In the genomic region with DNA sequence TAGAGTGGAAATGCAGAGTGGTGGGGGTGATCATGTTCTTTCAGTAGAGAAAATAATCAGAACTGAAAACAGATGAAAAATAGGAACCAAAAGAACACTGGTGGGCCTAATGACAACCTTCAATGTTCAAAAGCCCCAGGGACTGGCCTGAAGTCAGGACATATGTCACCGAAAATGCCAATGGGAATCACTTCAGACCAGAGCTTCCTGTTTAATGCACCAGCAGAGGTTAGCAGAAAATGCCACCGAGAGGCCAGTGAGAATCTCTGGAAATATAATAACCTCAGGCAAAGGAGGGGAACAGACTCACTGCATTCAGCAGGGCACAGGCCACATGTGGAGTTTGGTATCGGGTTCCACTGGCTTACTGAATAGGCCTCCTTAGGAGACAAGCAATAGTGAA, we compare ENCODE assay signal across 8 cellular contexts. TPM values are rescaled to one million over a fixed set of nuclear protein-coding genes. Genes with fewer than 3 reads are reported as not detected.
DNase-seq lines count a peak whose midpoint lies in the region; ATAC-seq and TF ChIP-seq lines count a peak whose summit lies in the region.

No MANE protein-coding gene starts in this region.

- H3K9me2 ChIP-seq in hepatocyte (replicated peaks; ENCODE audit: insufficient read depth): no peaks in the 10 kb centered on the region

- TF ChIP-seq POLR2A in Peyer's patch (IDR thresholded peaks at IDR 0.05): no peak

- intact Hi-C loops in heart right ventricle (cut with DNase I): no loop called here

- TF ChIP-seq CTCF in GM13977 (IDR thresholded peaks at IDR 0.05; ENCODE audit: extremely low read depth, insufficient read depth, missing control alignments): no peak
- TF ChIP-seq CTCF in hepatocyte (IDR thresholded peaks at IDR 0.05; ENCODE audit: poor library complexity): no peak
- TF ChIP-seq CTCF in Peyer's patch (IDR thresholded peaks at IDR 0.05): no peak
- no peak for TF ChIP-seq CTCF in heart right ventricle (IDR thresholded peaks at IDR 0.05)

- H3K27me3 ChIP-seq in hepatocyte (no peaks in the 10 kb centered on the region), Peyer's patch (no peaks in the 10 kb centered on the region), heart right ventricle (no peaks in the 10 kb centered on the region)

- H2AFZ ChIP-seq in hepatocyte: no peak overlapping the region

- 70% methylated on average over 3 of the region's 3 CpGs for WGBS in hepatocyte (ENCODE audit: low lambda C conversion rate, missing lambda C conversion rate)
- WGBS in heart right ventricle, 2 donors: 82 to 88% methylated on average over 3 of the region's 3 CpGs

- H3K9me3 ChIP-seq in hepatocyte (ENCODE audit: low read depth): no peaks in the 10 kb centered on the region
- H3K9me3 ChIP-seq in Peyer's patch: no peaks in the 10 kb centered on the region
- no peaks in the 10 kb centered on the region for H3K9me3 ChIP-seq in heart right ventricle

- no peaks in the 10 kb centered on the region for H3K36me3 ChIP-seq in hepatocyte (replicated peaks; ENCODE audit: insufficient read depth, low read depth)
- H3K36me3 ChIP-seq in Peyer's patch: peaks cover 0 to 9% (median 0%) of the 10 kb centered on the region in 3 donors
- peaks cover 0 to 23% (median 0%) of the 10 kb centered on the region in 9 donors for H3K36me3 ChIP-seq in heart right ventricle

- no peak overlapping the region for H3K27ac ChIP-seq in hepatocyte
- H3K27ac ChIP-seq in Peyer's patch: no peak overlapping the region
- H3K27ac ChIP-seq in heart right ventricle: no peak overlapping the region

- H3K4me2 ChIP-seq in hepatocyte: no peak overlapping the region

- in situ Hi-C loops in GM13977 (cut with MboI; ENCODE audit: low pct_unique_long_range_greater_than_20kb, low sequenced_read_pairs, unreplicated experiment): loop anchor here (10.0 to 25.0 kb wide), 2 partner anchors 88 to 226 kb away; no protein-coding TSS in a partner anchor

- H4K20me1 ChIP-seq in hepatocyte (ENCODE audit: insufficient read depth, poor library complexity, severe bottlenecking): no peaks in the 10 kb centered on the region

- no peak overlapping the region for H3K4me3 ChIP-seq in hepatocyte
- no peak overlapping the region for H3K4me3 ChIP-seq in Peyer's patch
- no peak overlapping the region for H3K4me3 ChIP-seq in heart right ventricle

- peak; percentile 62 for ATAC-seq in GM21723 (IDR thresholded peaks at IDR 0.05; ENCODE audit: unreplicated experiment)
- ATAC-seq in HG03571 (IDR thresholded peaks at IDR 0.05; ENCODE audit: unreplicated experiment): peak; percentile 66
- no peak for ATAC-seq in GM18517 (IDR thresholded peaks at IDR 0.05; ENCODE audit: unreplicated experiment)
- no peak for ATAC-seq in heart right ventricle

- peak; percentile 45 for DNase-seq in GM13977 (ENCODE audit: low spot score)
- DNase-seq in germinal center (ENCODE audit: low spot score): peak; percentile 1
- no peak for DNase-seq in hepatocyte (ENCODE audit: low spot score)
- no peak for DNase-seq in Peyer's patch
- DNase-seq in heart right ventricle: no peak

- no peaks in the 10 kb centered on the region for H3K4me1 ChIP-seq in hepatocyte (ENCODE audit: insufficient read depth)
- peaks cover 0 to 17% (median 0%) of the 10 kb centered on the region in 4 donors for H3K4me1 ChIP-seq in Peyer's patch
- peaks cover 0 to 24% (median 7%) of the 10 kb centered on the region in 9 donors for H3K4me1 ChIP-seq in heart right ventricle

- H3K79me2 ChIP-seq in hepatocyte: no peaks in the 10 kb centered on the region

RNA-seq across cellular contexts. Expression of a gene that starts 15.9 kb away (rescaled TPM):
- total RNA-seq in hepatocyte (14.4 and 16.0 TPM in 2 replicates), Peyer's patch (10 to 100 TPM; 23.1 to 63.0 (median 39.0) TPM), heart right ventricle (10 to 100 TPM; 17.2 to 41.1 (median 26.5) TPM)
- polyA plus RNA-seq in hepatocyte (23.3 and 26.9 TPM in 2 replicates), heart right ventricle (10 to 100 TPM; 32.8 to 44.3 TPM)

Comparison
In these comparisons a context has a peak if more than half of its experiments do, and no peak if none do; other contexts are left out.
1. DNase-seq: peak in GM13977 (single experiment) and germinal center (single experiment); none in hepatocyte (single experiment), Peyer's patch (0 of 3) and heart right ventricle (0 of 2).
2. ATAC-seq: peak in GM21723 (single experiment) and HG03571 (single experiment); none in GM18517 (single experiment) and heart right ventricle (0 of 8).